8 cellular contexts compared by ENCODE assay signal in genomic region chr18:13137041-13137938, GRCh38.
DNase-seq lines count a peak whose midpoint lies in the region; ATAC-seq, FAIRE-seq and TF ChIP-seq lines count a peak whose summit lies in the region.

No MANE protein-coding gene starts in this region.

- H3K27ac ChIP-seq in keratinocyte (ENCODE audit: control insufficient read depth, insufficient read depth, low read length) = no peak overlapping the region

- H3K27me3 ChIP-seq in bronchial epithelial cell (ENCODE audit: control insufficient read depth, insufficient read depth, low read length) = peaks cover 2% of the 10 kb centered on the region
- peaks cover 25% of the 10 kb centered on the region for H3K27me3 ChIP-seq in keratinocyte (ENCODE audit: control insufficient read depth, extremely low read depth, insufficient read depth, low read length)

- H4K20me1 ChIP-seq in keratinocyte (ENCODE audit: control insufficient read depth, extremely low read depth, insufficient read depth, low read length) = no peaks in the 10 kb centered on the region

- H3K9me3 ChIP-seq in keratinocyte (ENCODE audit: control insufficient read depth, low read depth, low read length) = no peaks in the 10 kb centered on the region

- FAIRE-seq in bronchial epithelial cell (lab: Jason Lieb, UNC) = no peak
- no peak for FAIRE-seq in keratinocyte (lab: Jason Lieb, UNC)

- peak; percentile 37 for ATAC-seq in HG02870 (IDR thresholded peaks at IDR 0.05; ENCODE audit: unreplicated experiment)
- no peak for ATAC-seq in GM21390 (IDR thresholded peaks at IDR 0.05; ENCODE audit: unreplicated experiment)

- H3K4me1 ChIP-seq in keratinocyte (ENCODE audit: control insufficient read depth, extremely low read depth, insufficient read depth, low read length) = peaks cover 7% of the 10 kb centered on the region

- H3K4me3 ChIP-seq in GM12875 (ENCODE audit: low read depth, low read length) = peak overlapping the region; percentile 59
- peak overlapping the region; percentile 47 for H3K4me3 ChIP-seq in bronchial epithelial cell (ENCODE audit: low read depth, low read length)
- H3K4me3 ChIP-seq in keratinocyte (ENCODE audit: control insufficient read depth in 2 of 3, extremely low read depth in 1 of 3, insufficient read depth in 2 of 3, low read depth in 1 of 3, low read length in 3 of 3) = peak overlapping the region; percentile 32 to 57 (median 52)

- peak overlapping the region; percentile 60 for H2AFZ ChIP-seq in keratinocyte (ENCODE audit: control insufficient read depth, low read length)

- TF ChIP-seq CTCF in GM12875 (IDR thresholded peaks at IDR 0.05; ENCODE audit: borderline replicate concordance, insufficient read depth, low read depth, low read length) (no peak), bronchial epithelial cell (IDR thresholded peaks at IDR 0.05; ENCODE audit: insufficient read depth, low read length, severe bottlenecking) (no peak), keratinocyte (optimal IDR thresholded peaks at IDR 0.05 in 1 of 3, IDR thresholded peaks at IDR 0.05 in 1 of 3, conservative IDR thresholded peaks at IDR 0.05 in 1 of 3; ENCODE audit: extremely low read depth in 1 of 3, insufficient read depth in 2 of 3, low read length in 3 of 3) (no peak)

- DNase-seq in SW480 (ENCODE audit: low spot score) (peak; percentile 10), bronchial epithelial cell (ENCODE audit: low read depth) (no peak), keratinocyte (ENCODE audit: low read depth, low spot score) (no peak), amniotic stem cell (lab: John Stamatoyannopoulos, UW) (no peak)
- DNase-seq in stimulated activated CD4-positive, alpha-beta T cell treated with anti-CD3 and anti-CD28 coated beads, Interleukin-4, amount 100 ng/mL, for 1 hour = peak; percentile 28

- H3K9me1 ChIP-seq in keratinocyte (ENCODE audit: control insufficient read depth, extremely low read depth, insufficient read depth, low read length) = no peaks in the 10 kb centered on the region

- H3K4me2 ChIP-seq in keratinocyte (ENCODE audit: control insufficient read depth, extremely low read depth, insufficient read depth, low read depth, low read length) = peak overlapping the region; percentile 78

- H3K36me3 ChIP-seq in bronchial epithelial cell (ENCODE audit: control insufficient read depth, insufficient read depth, low read length) (no peaks in the 10 kb centered on the region), keratinocyte (ENCODE audit: control insufficient read depth in 2 of 2, extremely low read depth in 1 of 2, insufficient read depth in 2 of 2, low read length in 2 of 2) (no peaks in the 10 kb centered on the region)

- peak overlapping the region; percentile 33 for H3K9ac ChIP-seq in keratinocyte (ENCODE audit: control insufficient read depth, extremely low read depth, insufficient read depth, low read length)

- dilution Hi-C loops in keratinocyte (cut with MboI; ENCODE audit: extremely low pct_ligation_motif_present, low sequenced_read_pairs) = no loop called here

- no peaks in the 10 kb centered on the region for H3K79me2 ChIP-seq in keratinocyte (ENCODE audit: control insufficient read depth, insufficient read depth, low read length)

Comparison
In these comparisons a context has a peak if more than half of its experiments do, and no peak if none do; other contexts are left out.
1. DNase-seq: peak in SW480 (single experiment) and stimulated activated CD4-positive, alpha-beta T cell treated with anti-CD3 and anti-CD28 coated beads, Interleukin-4, amount 100 ng/mL, for 1 hour (single experiment); none in bronchial epithelial cell (single experiment), keratinocyte (single experiment) and amniotic stem cell (single experiment).
2. Peak in every context shown above with its lines, with median percentiles within 50 percentile points of each other: H3K4me3 ChIP-seq.